In the genomic region with DNA sequence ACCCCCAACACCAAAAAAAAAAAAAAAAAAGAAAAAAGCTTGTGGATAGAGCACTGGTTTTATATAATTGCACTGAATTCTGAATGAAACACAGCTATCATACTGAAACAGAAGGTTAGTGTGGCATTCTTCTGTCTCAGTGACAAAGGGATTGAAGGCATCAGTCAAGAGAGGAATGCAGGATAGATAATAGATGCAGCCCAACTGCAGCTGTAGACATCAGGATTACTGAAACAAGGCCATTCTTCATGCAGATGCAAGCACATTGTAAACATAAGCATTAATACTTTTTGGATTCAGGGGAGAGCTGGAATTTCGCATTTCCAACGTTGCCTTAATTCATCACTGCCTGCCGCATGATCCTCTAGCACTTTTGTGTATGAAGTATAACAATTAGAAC, we compare ENCODE assay signal across 32 cellular contexts.
"Had no signal": no experiment of that assay in that cellular context is flagged by ENCODE, and none has a peak within 500 bp of the region (broad histone marks: within the 10 kb centered on the region; RNA-seq: fewer than 3 reads in every experiment).

No MANE protein-coding gene starts in this region.

- H3K27ac ChIP-seq: brain microvascular endothelial cell, VCaP had no signal

- H3K4me3 ChIP-seq: MG63 had no signal

- H3K36me3 Mint-ChIP-seq: activated naive CD8-positive, alpha-beta T cell treated with anti-CD3 and anti-CD28 coated beads for 36 hours had no signal

- H3K9me3 Mint-ChIP-seq: activated CD8-positive, alpha-beta T cell treated with anti-CD3 and anti-CD28 coated beads for 36 hours; activated naive CD8-positive, alpha-beta T cell treated with anti-CD3 and anti-CD28 coated beads for 36 hours had no signal

- H3K9me3 ChIP-seq: MG63 had no signal

- DNase-seq: activated CD4-positive, alpha-beta T cell treated with anti-CD3 and anti-CD28 coated beads for 1 hour; activated CD4-positive, alpha-beta T cell treated with anti-CD3 and anti-CD28 coated beads for 48 hours; activated CD4-positive, CD25-positive, alpha-beta regulatory T cell; activated CD8-positive, alpha-beta T cell treated with anti-CD3 and anti-CD28 coated beads for 36 hours; activated effector memory CD4-positive, alpha-beta T cell treated with anti-CD3 and anti-CD28 coated beads, Interleukin-2, amount 50 U/mL, for 16 hours; activated naive CD4-positive, alpha-beta T cell; activated naive CD4-positive, alpha-beta T cell treated with anti-CD3 and anti-CD28 coated beads, Interleukin-2, amount 50 U/mL, for 16 hours; activated naive CD8-positive, alpha-beta T cell treated with anti-CD3 and anti-CD28 coated beads for 36 hours; activated T-cell treated with anti-CD3 and anti-CD28 coated beads, Interleukin-2, amount 50 U/mL, for 1 hour; activated T-cell treated with anti-CD3 and anti-CD28 coated beads, Interleukin-2, amount 50 U/mL, for 72 hours; amniotic stem cell; aorta; brain microvascular endothelial cell; central memory CD4-positive, alpha-beta T cell; Kasumi-1; KG1; MG63; NCI-H1048; NCI-H1105 treated with DMSO at 0.1 percent for 48 hours; NCI-H1436; NCI-H1694; NCI-H2029; NCI-H345; NCI-H524 treated with DMSO at 0.1 percent for 48 hours; PC-3; Right ventricle myocardium superior; SW 1271; T-helper 1 cell; T-helper 2 cell; T-helper 9 cell had no signal

- ATAC-seq: activated CD8-positive, alpha-beta T cell treated with anti-CD3 and anti-CD28 coated beads for 36 hours; activated T-cell treated with anti-CD3 and anti-CD28 coated beads, Interleukin-2, amount 50 U/mL, for 72 hours; activated T-helper 17 cell treated with anti-CD3 and anti-CD28 coated beads, Interleukin-2, amount 50 U/mL, for 72 hours; PC-3 had no signal

- H3K36me3 ChIP-seq: brain microvascular endothelial cell, MG63 had no signal

- H3K27me3 ChIP-seq: brain microvascular endothelial cell, MG63 had no signal

- H3K4me3 Mint-ChIP-seq: activated CD8-positive, alpha-beta T cell treated with anti-CD3 and anti-CD28 coated beads for 36 hours; activated naive CD8-positive, alpha-beta T cell treated with anti-CD3 and anti-CD28 coated beads for 36 hours; activated T-cell treated with anti-CD3 and anti-CD28 coated beads, Interleukin-2, amount 50 U/mL, for 72 hours; activated T-helper 17 cell treated with anti-CD3 and anti-CD28 coated beads, Interleukin-2, amount 50 U/mL, for 72 hours had no signal

- H3K4me1 Mint-ChIP-seq: activated naive CD8-positive, alpha-beta T cell treated with anti-CD3 and anti-CD28 coated beads for 36 hours; activated T-helper 17 cell treated with anti-CD3 and anti-CD28 coated beads, Interleukin-2, amount 50 U/mL, for 72 hours had no signal

- H3K27me3 Mint-ChIP-seq: activated CD8-positive, alpha-beta T cell treated with anti-CD3 and anti-CD28 coated beads for 36 hours; activated naive CD8-positive, alpha-beta T cell treated with anti-CD3 and anti-CD28 coated beads for 36 hours; activated T-helper 17 cell treated with anti-CD3 and anti-CD28 coated beads, Interleukin-2, amount 50 U/mL, for 72 hours had no signal

- H3K27ac Mint-ChIP-seq: activated CD8-positive, alpha-beta T cell treated with anti-CD3 and anti-CD28 coated beads for 36 hours; activated naive CD8-positive, alpha-beta T cell treated with anti-CD3 and anti-CD28 coated beads for 36 hours; activated T-cell treated with anti-CD3 and anti-CD28 coated beads, Interleukin-2, amount 50 U/mL, for 72 hours; activated T-helper 17 cell treated with anti-CD3 and anti-CD28 coated beads, Interleukin-2, amount 50 U/mL, for 72 hours had no signal
